Comparison of ENCODE assay signal across 8 cellular contexts in genomic region chr2:144513388-144514100, GRCh38. TPM values are rescaled to one million over a fixed set of nuclear protein-coding genes. Genes with fewer than 3 reads are reported as not detected.
DNase-seq lines count a peak whose midpoint lies in the region; ATAC-seq and TF ChIP-seq lines count a peak whose summit lies in the region.

No MANE protein-coding gene starts in this region.

- no peak for TF ChIP-seq EP300 in stomach (IDR thresholded peaks at IDR 0.05)

- H3K27ac ChIP-seq in IMR-90 (ENCODE audit: insufficient read depth, low read length) (peak overlapping the region; percentile 60), stomach (peak overlapping the region; percentile 46 to 97 (median 91))

- peaks cover 19% of the 10 kb centered on the region; the same call in 1 of the 2 replicates for H4K20me1 ChIP-seq in IMR-90 (ENCODE audit: insufficient read depth, low read length)

- H2AK9ac ChIP-seq in IMR-90 (replicated peaks; ENCODE audit: low read depth, low read length, poor library complexity) = peak overlapping the region; percentile 62

- DNase-seq in IMR-90 (peak; percentile 81), brain pericyte (ENCODE audit: low read depth, low spot score) (peak; percentile 38), kidney glomerular epithelial cell (lab: John Stamatoyannopoulos, UW) (peak; percentile 29), stomach (no peak), NCI-H748 (lab: John Stamatoyannopoulos, UW; ENCODE audit: unreplicated experiment) (no peak), T-helper 1 cell (no peak)

- WGBS in IMR-90 (ENCODE audit: extremely low coverage in 2 of 2, insufficient read length in 1 of 2), 2 experiments = no CpG with 5 or more reads among the region's 18 CpGs
- WGBS in stomach, 5 donors = 17 to 28% (median 19%) methylated on average over 18 of the region's 18 CpGs

- H3K56ac ChIP-seq in IMR-90 (ENCODE audit: extremely low read depth, insufficient read depth, low read length) = peak overlapping the region; percentile 24; the same call in 1 of the 2 replicates

- POLR2A ChIA-PET in IMR-90 (lab: Charles Lee; ENCODE audit: unreplicated experiment) = interaction anchor here (0.6 to 0.8 kb wide), 2 partner anchors 200 to 618 kb away, joined by 4 to 5 read pairs; no protein-coding TSS in a partner anchor

- CTCF ChIA-PET in IMR-90 (lab: Yijun Ruan, JAX) = interaction anchor here (1.3 kb wide), 1 partner anchor 9 kb away, joined by 6 read pairs; no protein-coding TSS in a partner anchor

- H4K91ac ChIP-seq in IMR-90 (ENCODE audit: insufficient read depth, low read depth, low read length) = peak overlapping the region; percentile 61

- no peak for TF ChIP-seq RAD21 in IMR-90 (IDR thresholded peaks at IDR 0.05; ENCODE audit: low read length)

- H3K27me3 ChIP-seq in IMR-90 (ENCODE audit: control insufficient read depth, insufficient read depth, low read length) (no peaks in the 10 kb centered on the region), stomach (peaks cover 4 to 88% (median 52%) of the 10 kb centered on the region in 3 donors)

- TF ChIP-seq POLR2A in IMR-90 (IDR thresholded peaks at IDR 0.05; ENCODE audit: low read depth, low read length) (peak; percentile 62; the same call in 1 of the 2 replicates), stomach (IDR thresholded peaks at IDR 0.05) (no peak)

- BruUV-seq in IMR-90 (replicated peaks; lab: Mats Ljungman, UMichigan) = no TSS peak

- dilution Hi-C loops in IMR-90 (cut with HindIII; ENCODE audit: low sequenced_read_pairs, unreplicated experiment) = no loop called here

- H4K8ac ChIP-seq in IMR-90 (ENCODE audit: low read depth in 2 of 2, low read length in 2 of 2) = peak overlapping the region; percentile 41 to 69

- H2BK15ac ChIP-seq in IMR-90 (ENCODE audit: low read depth, low read length) = peak overlapping the region; percentile 61; the same call in 2 of the 3 replicates

- peak overlapping the region; percentile 81 for H3K9ac ChIP-seq in IMR-90 (ENCODE audit: low read depth, low read length)

- peak overlapping the region; percentile 22 for H2BK5ac ChIP-seq in IMR-90 (ENCODE audit: low read depth, low read length, poor library complexity, severe bottlenecking)

- H3K9me3 ChIP-seq in IMR-90 (ENCODE audit: control insufficient read depth, insufficient read depth, low read length) = no peaks in the 10 kb centered on the region
- no peaks in the 10 kb centered on the region for H3K9me3 ChIP-seq in stomach

- H3K4me1 ChIP-seq in IMR-90 (ENCODE audit: control insufficient read depth, insufficient read depth, low read length) (peaks cover 21% of the 10 kb centered on the region), stomach (peaks cover 14 to 71% (median 29%) of the 10 kb centered on the region in 4 donors)

- in situ Hi-C loops in IMR-90 (cut with MboI; ENCODE audit: low sequenced_read_pairs) = loop anchor here (10.0 to 25.0 kb wide), 3 partner anchors 179 to 1799 kb away; a partner anchor contains a TSS

- peak; percentile 4; the same call in 1 of the 2 replicates for ATAC-seq in IMR-90 (ENCODE audit: low read depth)
- no peak for ATAC-seq in HG03045 (IDR thresholded peaks at IDR 0.05; ENCODE audit: unreplicated experiment)
- ATAC-seq in GM19395 (IDR thresholded peaks at IDR 0.05; ENCODE audit: unreplicated experiment) = no peak

- peak overlapping the region; percentile 77 for H3K14ac ChIP-seq in IMR-90 (replicated peaks; ENCODE audit: low read depth, low read length)

- peak overlapping the region; percentile 65; the same call in 1 of the 2 replicates for H2BK20ac ChIP-seq in IMR-90 (ENCODE audit: low read depth, low read length)

- H3K4me2 ChIP-seq in IMR-90 (ENCODE audit: low read depth, low read length) = peak overlapping the region; percentile 91

- peaks cover 23 to 56% of the 10 kb centered on the region in 2 experiments; a peak in 3 of 4 replicates for H3K79me1 ChIP-seq in IMR-90 (ENCODE audit: low read depth in 1 of 2, low read length in 2 of 2)

- TF ChIP-seq CTCF in IMR-90 (conservative IDR thresholded peaks at IDR 0.05; ENCODE audit: low read depth, low read length) (no peak), stomach (IDR thresholded peaks at IDR 0.05) (no peak)

- H3K9me1 ChIP-seq in IMR-90 (ENCODE audit: insufficient read depth, low read length) = no peaks in the 10 kb centered on the region

- peak overlapping the region; percentile 55 for H3K18ac ChIP-seq in IMR-90 (ENCODE audit: low read depth, low read length)

- intact Hi-C loops in IMR-90 (cut with micrococcal nuclease) (loop anchor here (1.0 to 10.0 kb wide), 9 partner anchors 111 to 931 kb away; no protein-coding TSS in a partner anchor), stomach (cut with DNase I; ENCODE audit: low total_unique reads) (no loop called here)

- peak overlapping the region; percentile 54 for H2AFZ ChIP-seq in IMR-90 (replicated peaks; ENCODE audit: low read length, poor library complexity)

- peak overlapping the region; percentile 54 for H4K5ac ChIP-seq in IMR-90 (ENCODE audit: low read depth, low read length)

- peak overlapping the region; percentile 57 for H2AK5ac ChIP-seq in IMR-90 (ENCODE audit: low read depth, low read length)

- peak overlapping the region; percentile 73 for H3K23ac ChIP-seq in IMR-90 (ENCODE audit: low read depth, low read length)

- peak overlapping the region; percentile 58 for H2BK120ac ChIP-seq in IMR-90 (ENCODE audit: low read depth, low read length)

- H3K4me3 ChIP-seq in IMR-90 (ENCODE audit: insufficient read depth, low read depth, low read length) (peak overlapping the region; percentile 22), stomach (peak overlapping the region; percentile 60 to 70 (median 67))

- peak overlapping the region; percentile 68 for H3K4ac ChIP-seq in IMR-90 (ENCODE audit: low read depth, low read length)

- H3K36me3 ChIP-seq in IMR-90 (ENCODE audit: control insufficient read depth, insufficient read depth, low read length) (no peaks in the 10 kb centered on the region; the same call in 1 of the 2 replicates), stomach (no peaks in the 10 kb centered on the region)

TF ChIP-seq in IMR-90, 13 proteins besides CTCF, POLR2A, EP300 and RAD21:
- TF ChIP-seq RCOR1 (IDR thresholded peaks at IDR 0.05; ENCODE audit: insufficient replicate concordance, low read length) (no peak), FOS (IDR thresholded peaks at IDR 0.05; ENCODE audit: low read depth, low read length) (peak; percentile 59; the same call in 1 of the 2 replicates), MAZ (IDR thresholded peaks at IDR 0.05; ENCODE audit: borderline replicate concordance, low read depth, low read length) (0 out of 2 replicates have a peak, but pooled peaks have one; percentile 19), USF2 (IDR thresholded peaks at IDR 0.05; ENCODE audit: low read depth, low read length) (peak; percentile 18; the same call in 1 of the 2 replicates), BHLHE40 (IDR thresholded peaks at IDR 0.05; ENCODE audit: low read depth, low read length) (peak; percentile 78)

RNA-seq across cellular contexts. Expression of gene ZEB2, which starts 6.4 kb away (rescaled TPM):
- total RNA-seq in IMR-90 (2012; rRNA removed) = 50.9 and 52.5 TPM in 2 replicates
- 22.4 and 23.8 TPM in 2 replicates for polyA plus RNA-seq in IMR-90 (2012; rRNA removed)
- 9.9 and 12.5 TPM in 2 replicates for polyA plus RNA-seq in IMR-90 (2012; cell fraction: cytosol; rRNA removed)
- polyA plus RNA-seq in IMR-90 (2012; cell fraction: nucleus; rRNA removed; ENCODE audit: low replicate concordance) = 12.0 and 32.4 TPM in 2 replicates
- 100 to 1,000 TPM in 1 of 5 donors, 10 to 100 TPM in 4; 13.0 to 161 (median 53.6) TPM for total RNA-seq in stomach
- 10 to 100 TPM; 10.7 to 48.0 (median 38.3) TPM for polyA plus RNA-seq in stomach

Comparison
In these comparisons a context has a peak if more than half of its experiments do, and no peak if none do; other contexts are left out.
1. DNase-seq: peak in IMR-90 (single experiment), brain pericyte (single experiment) and kidney glomerular epithelial cell (single experiment); none in stomach (single experiment), NCI-H748 (single experiment) and T-helper 1 cell (0 of 5).